Comparison of ENCODE assay signal across 16 cellular contexts in genomic region chr9:134491856-134492255, GRCh38.
A peak's percentile ranks its signal among the peaks of the same experiment; 100 is the strongest.
DNase-seq lines count a peak whose midpoint lies in the region; ATAC-seq and TF ChIP-seq lines count a peak whose summit lies in the region.
"Had no signal": no experiment of that assay in that cellular context is flagged by ENCODE, and none has a peak within 500 bp of the region (broad histone marks: within the 10 kb centered on the region; RNA-seq: fewer than 3 reads in every experiment).

No MANE protein-coding gene starts in this region.

- in situ Hi-C loops in IMR-90 (cut with MboI; ENCODE audit: low sequenced_read_pairs) (no loop called here), transverse colon (cut with MboI; ENCODE audit: low pct_ligation_motif_present in 1 of 4, low pct_unique_long_range_greater_than_20kb in 1 of 4, low sequenced_read_pairs in 3 of 4) (no loop called here)

- peak overlapping the region; percentile 19; the same call in 1 of the 2 replicates for H4K5ac ChIP-seq in IMR-90 (ENCODE audit: low read depth, low read length)

- DNase-seq in IMR-90 (no peak), esophagus muscularis mucosa (ENCODE audit: extremely low spot score) (no peak), mesenteric fat pad (ENCODE audit: low spot score) (peak; percentile 87), transverse colon (no peak), T-helper 9 cell (no peak), cerebellar cortex (ENCODE audit: low spot score) (no peak)
- DNase-seq: activated CD4-positive, alpha-beta T cell treated with anti-CD3 and anti-CD28 coated beads for 1 hour; DMS79; NCI-H1417 treated with DMSO at 0.1 percent for 48 hours; stimulated activated CD4-positive, alpha-beta T cell treated with anti-CD3 and anti-CD28 coated beads, Interleukin-15, amount 100 ng/mL, for 24 hours; SW 1271 had no signal

- H2AFZ ChIP-seq in IMR-90 (replicated peaks; ENCODE audit: low read length, poor library complexity), result no peak overlapping the region

- H3K56ac ChIP-seq in IMR-90 (ENCODE audit: extremely low read depth, insufficient read depth, low read length), result no peak overlapping the region

- H3K27ac ChIP-seq in IMR-90 (ENCODE audit: insufficient read depth, low read length) (peak overlapping the region; percentile 73; the same call in 1 of the 2 replicates), esophagus muscularis mucosa (replicated peaks in 1 of 4) (peak overlapping the region; percentile 28 to 65 (median 32)), transverse colon (peak overlapping the region in 3 of 4 donors; percentile 1 to 33 (median 30))
- H3K27ac ChIP-seq: epithelial cell of prostate, RWPE1 had no signal

- H2AK5ac ChIP-seq in IMR-90 (ENCODE audit: low read depth, low read length), result peak overlapping the region; percentile 80

- WGBS in IMR-90 (ENCODE audit: extremely low coverage in 2 of 2, insufficient read length in 1 of 2), 2 experiments, result 80% methylated on average over 2 of the region's 11 CpGs; no CpG with 5 or more reads in 1 of the 2 experiments
- WGBS in esophagus muscularis mucosa, result 77% methylated on average over 11 of the region's 11 CpGs
- 63% methylated on average over 11 of the region's 11 CpGs; no CpG with 5 or more reads in 1 of the 2 donors for WGBS in transverse colon (ENCODE audit: low coverage in 1 of 2), 2 donors

- H3K23ac ChIP-seq in IMR-90 (ENCODE audit: low read depth, low read length), result no peak overlapping the region

- no peaks in the 10 kb centered on the region for H3K4me1 Mint-ChIP-seq in activated T-helper 17 cell treated with anti-CD3 and anti-CD28 coated beads, Interleukin-2, amount 50 U/mL, for 72 hours

- H2BK120ac ChIP-seq in IMR-90 (ENCODE audit: low read depth, low read length), result peak overlapping the region; percentile 67

- H3K27ac Mint-ChIP-seq in activated T-helper 17 cell treated with anti-CD3 and anti-CD28 coated beads, Interleukin-2, amount 50 U/mL, for 72 hours, result no peak overlapping the region
- H3K27ac Mint-ChIP-seq: activated T-helper 2 cell treated with anti-CD3 and anti-CD28 coated beads, Interferon-gamma antibody, Interleukin-2, Interleukin-4, amounts not matched to agents 10 μg/mL and 5 μg/mL and 100 μg/mL, durations not matched to agents 14 hours and 24 hours and 36 hours had no signal

- no TSS peak for BruUV-seq in IMR-90 (replicated peaks; lab: Mats Ljungman, UMichigan)

- H2BK5ac ChIP-seq in IMR-90 (ENCODE audit: low read depth, low read length, poor library complexity, severe bottlenecking), result no peak overlapping the region

- peak overlapping the region; percentile 74; the same call in 1 of the 2 replicates for H4K91ac ChIP-seq in IMR-90 (ENCODE audit: insufficient read depth, low read depth, low read length)

- H3K27me3 Mint-ChIP-seq in activated T-helper 17 cell treated with anti-CD3 and anti-CD28 coated beads, Interleukin-2, amount 50 U/mL, for 72 hours, result peaks cover 11% of the 10 kb centered on the region

- H3K79me1 ChIP-seq in IMR-90 (ENCODE audit: low read depth in 1 of 2, low read length in 2 of 2), result no peaks in the 10 kb centered on the region; a peak in 1 of 4 replicates

- H3K36me3 Mint-ChIP-seq in activated T-helper 17 cell treated with anti-CD3 and anti-CD28 coated beads, Interleukin-2, amount 50 U/mL, for 72 hours (ENCODE audit: low read depth), result no peaks in the 10 kb centered on the region

- no peak overlapping the region for H3K4me3 ChIP-seq in IMR-90 (ENCODE audit: insufficient read depth, low read depth, low read length)
- no peak overlapping the region for H3K4me3 ChIP-seq in esophagus muscularis mucosa
- no peak overlapping the region for H3K4me3 ChIP-seq in transverse colon
- H3K4me3 ChIP-seq: GM12878 had no signal

- POLR2A ChIA-PET in IMR-90 (lab: Charles Lee; ENCODE audit: unreplicated experiment), result no interaction called here

- H3K9me3 ChIP-seq in IMR-90 (ENCODE audit: control insufficient read depth, insufficient read depth, low read length) (no peaks in the 10 kb centered on the region), esophagus muscularis mucosa (no peaks in the 10 kb centered on the region), transverse colon (no peaks in the 10 kb centered on the region)

- H2AK9ac ChIP-seq in IMR-90 (replicated peaks; ENCODE audit: low read depth, low read length, poor library complexity), result peak overlapping the region; percentile 62

- H3K27me3 ChIP-seq in IMR-90 (ENCODE audit: control insufficient read depth, insufficient read depth, low read length), result peaks cover 5% of the 10 kb centered on the region
- H3K27me3 ChIP-seq in esophagus muscularis mucosa, result peaks cover 0 to 39% (median 0%) of the 10 kb centered on the region in 4 donors
- no peaks in the 10 kb centered on the region for H3K27me3 ChIP-seq in transverse colon

- H3K18ac ChIP-seq in IMR-90 (ENCODE audit: low read depth, low read length), result peak overlapping the region; percentile 28; the same call in 1 of the 2 replicates

- peak overlapping the region; percentile 63; the same call in 1 of the 2 replicates for H3K4ac ChIP-seq in IMR-90 (ENCODE audit: low read depth, low read length)

- H3K9me3 Mint-ChIP-seq in activated T-helper 17 cell treated with anti-CD3 and anti-CD28 coated beads, Interleukin-2, amount 50 U/mL, for 72 hours, result no peaks in the 10 kb centered on the region
- H3K9me3 Mint-ChIP-seq: activated T-helper 2 cell treated with anti-CD3 and anti-CD28 coated beads, Interferon-gamma antibody, Interleukin-2, Interleukin-4, amounts not matched to agents 10 μg/mL and 5 μg/mL and 100 μg/mL, durations not matched to agents 14 hours and 24 hours and 36 hours had no signal

- TF ChIP-seq EP300 in esophagus muscularis mucosa (IDR thresholded peaks at IDR 0.05) (no peak), transverse colon (IDR thresholded peaks at IDR 0.05; ENCODE audit: low read depth) (no peak)

- no peak for ATAC-seq in IMR-90 (ENCODE audit: low read depth)
- no peak for ATAC-seq in activated T-helper 17 cell treated with anti-CD3 and anti-CD28 coated beads, Interleukin-2, amount 50 U/mL, for 72 hours (replicated peaks)
- ATAC-seq: GM12878 had no signal

- TF ChIP-seq CTCF in IMR-90 (conservative IDR thresholded peaks at IDR 0.05; ENCODE audit: low read depth, low read length) (no peak), esophagus muscularis mucosa (IDR thresholded peaks at IDR 0.05) (no peak), transverse colon (IDR thresholded peaks at IDR 0.05) (no peak)

- H3K4me3 Mint-ChIP-seq in activated T-helper 17 cell treated with anti-CD3 and anti-CD28 coated beads, Interleukin-2, amount 50 U/mL, for 72 hours, result no peak overlapping the region

- peak overlapping the region; percentile 52; the same call in 1 of the 3 replicates for H2BK15ac ChIP-seq in IMR-90 (ENCODE audit: low read depth, low read length)

- no peak overlapping the region; the same call in 1 of the 2 replicates for H3K9ac ChIP-seq in IMR-90 (ENCODE audit: low read depth, low read length)

- dilution Hi-C loops in IMR-90 (cut with HindIII; ENCODE audit: low sequenced_read_pairs, unreplicated experiment), result no loop called here

- TF ChIP-seq POLR2A in IMR-90 (IDR thresholded peaks at IDR 0.05; ENCODE audit: low read depth, low read length) (no peak), esophagus muscularis mucosa (IDR thresholded peaks at IDR 0.05; ENCODE audit: low read depth) (no peak), transverse colon (IDR thresholded peaks at IDR 0.05) (no peak)

- peak overlapping the region; percentile 22; the same call in 1 of the 2 replicates for H2BK20ac ChIP-seq in IMR-90 (ENCODE audit: low read depth, low read length)

- CTCF ChIA-PET in IMR-90 (lab: Yijun Ruan, JAX), result interaction anchor here (1.2 kb wide), 1 partner anchor 12 kb away, joined by 3 read pairs; no protein-coding TSS in a partner anchor

- peak overlapping the region in 1 of 2 experiments; percentile 59; a peak in 1 of 4 replicates for H4K8ac ChIP-seq in IMR-90 (ENCODE audit: low read depth in 2 of 2, low read length in 2 of 2)

- intact Hi-C loops in IMR-90 (cut with micrococcal nuclease), result loop anchor here (1.0 to 2.0 kb wide), 3 partner anchors 17 to 149 kb away; partner anchors contain the start of gene COL5A1
- intact Hi-C loops in esophagus muscularis mucosa (cut with DNase I), result no loop called here
- intact Hi-C loops in transverse colon (cut with DNase I; ENCODE audit: low total_unique reads), result no loop called here

- H3K14ac ChIP-seq in IMR-90 (replicated peaks; ENCODE audit: low read depth, low read length), result peak overlapping the region; percentile 67; the same call in 1 of the 2 replicates

- H4K20me1 ChIP-seq in IMR-90 (ENCODE audit: insufficient read depth, low read length), result no peaks in the 10 kb centered on the region

- H3K4me1 ChIP-seq in IMR-90 (ENCODE audit: control insufficient read depth, insufficient read depth, low read length), result peaks cover 19% of the 10 kb centered on the region
- H3K4me1 ChIP-seq in esophagus muscularis mucosa, result peaks cover 0 to 14% (median 6%) of the 10 kb centered on the region in 4 donors
- H3K4me1 ChIP-seq in transverse colon, result peaks cover 0 to 5% (median 0%) of the 10 kb centered on the region in 4 donors

- TF ChIP-seq RAD21 in IMR-90 (IDR thresholded peaks at IDR 0.05; ENCODE audit: low read length), result no peak

- H3K36me3 ChIP-seq in IMR-90 (ENCODE audit: control insufficient read depth, insufficient read depth, low read length), result no peaks in the 10 kb centered on the region
- H3K36me3 ChIP-seq in esophagus muscularis mucosa, result no peaks in the 10 kb centered on the region
- H3K36me3 ChIP-seq in transverse colon, result no peaks in the 10 kb centered on the region

- peaks cover 7% of the 10 kb centered on the region for H3K9me1 ChIP-seq in IMR-90 (ENCODE audit: insufficient read depth, low read length)

- no peak overlapping the region for H3K4me2 ChIP-seq in IMR-90 (ENCODE audit: low read depth, low read length)

TF ChIP-seq in IMR-90, 13 proteins besides CTCF, POLR2A, EP300 and RAD21:
- TF ChIP-seq RFX5 (IDR thresholded peaks at IDR 0.05; ENCODE audit: low read depth, low read length) (no peak), FOS (IDR thresholded peaks at IDR 0.05; ENCODE audit: low read depth, low read length) (no peak), CHD1 (IDR thresholded peaks at IDR 0.05; ENCODE audit: low read depth, low read length) (no peak), NFE2L2 (IDR thresholded peaks at IDR 0.05; ENCODE audit: low read depth, low read length) (no peak)
